28 cellular contexts compared by ENCODE assay signal in genomic region chr2:39922679-39923416, GRCh38.
DNase-seq lines count a peak whose midpoint lies in the region; ATAC-seq, FAIRE-seq and TF ChIP-seq lines count a peak whose summit lies in the region.
"Had no signal": no experiment of that assay in that cellular context is flagged by ENCODE, and none has a peak within 500 bp of the region (broad histone marks: within the 10 kb centered on the region; RNA-seq: fewer than 3 reads in every experiment).

No MANE protein-coding gene starts in this region.

- FAIRE-seq in K562 (lab: Jason Lieb, UNC) = no peak
- FAIRE-seq: GM18507 had no signal

- peak overlapping the region; percentile 91 for H2BK120ac ChIP-seq in IMR-90 (ENCODE audit: low read depth, low read length)

- H2BK5ac ChIP-seq in IMR-90 (ENCODE audit: low read depth, low read length, poor library complexity, severe bottlenecking) = peak overlapping the region; percentile 61

- POLR2A ChIA-PET in IMR-90 (lab: Charles Lee; ENCODE audit: unreplicated experiment) (no interaction called here), K562 (lab: Yijun Ruan, JAX) (no interaction called here)

- H3K9me1 ChIP-seq in IMR-90 (ENCODE audit: insufficient read depth, low read length) (no peaks in the 10 kb centered on the region), K562 (ENCODE audit: control insufficient read depth, insufficient read depth, low read length) (no peaks in the 10 kb centered on the region)

- H2AFZ ChIP-seq in IMR-90 (replicated peaks; ENCODE audit: low read length, poor library complexity) (peak overlapping the region; percentile 73), K562 (ENCODE audit: low read depth, low read length) (no peak overlapping the region)

- no peaks in the 10 kb centered on the region for H3K79me2 ChIP-seq in K562 (ENCODE audit: control insufficient read depth, insufficient read depth, low read length)

- H3K4ac ChIP-seq in IMR-90 (ENCODE audit: low read depth, low read length) = peak overlapping the region; percentile 80; the same call in 1 of the 2 replicates

- CTCF ChIA-PET in IMR-90 (lab: Yijun Ruan, JAX) (interaction anchor here (0.6 kb wide), 1 partner anchor 195 kb away, joined by 3 read pairs; no protein-coding TSS in a partner anchor), K562 (lab: Yijun Ruan, JAX; ENCODE audit: low intra/inter-chr PET ratio) (no interaction called here)

- BruUV-seq in IMR-90 (replicated peaks; lab: Mats Ljungman, UMichigan) = no TSS peak
- no TSS peak for BruUV-seq in K562 (replicated peaks; lab: Mats Ljungman, UMichigan)

- H3K56ac ChIP-seq in IMR-90 (ENCODE audit: extremely low read depth, insufficient read depth, low read length) = peak overlapping the region; percentile 3; the same call in 1 of the 2 replicates

- H3K4me2 ChIP-seq in IMR-90 (ENCODE audit: low read depth, low read length) (no peak overlapping the region), K562 (ENCODE audit: insufficient read depth, low read length) (no peak overlapping the region)
- H3K4me2 ChIP-seq: BLaER1 had no signal

- H3K4me3 Mint-ChIP-seq in T-helper 2 cell treated with Interferon-gamma antibody and Interleukin-4, amounts not matched to agents 5 μg/mL and 100 μg/mL, for 36 hours = peak overlapping the region; percentile 90
- no peak overlapping the region for H3K4me3 Mint-ChIP-seq in nephron
- H3K4me3 Mint-ChIP-seq: CD4-positive, CD25-positive, alpha-beta regulatory T cell; IgD-negative memory B cell had no signal

- H2BK15ac ChIP-seq in IMR-90 (ENCODE audit: low read depth, low read length) = peak overlapping the region; percentile 41; the same call in 1 of the 3 replicates

- H3K4me1 Mint-ChIP-seq in T-helper 2 cell treated with Interferon-gamma antibody and Interleukin-4, amounts not matched to agents 5 μg/mL and 100 μg/mL, for 36 hours (ENCODE audit: low read depth) = peaks cover 77% of the 10 kb centered on the region
- peaks cover 36% of the 10 kb centered on the region for H3K4me1 Mint-ChIP-seq in nephron

- H3K27ac Mint-ChIP-seq in T-helper 2 cell treated with Interferon-gamma antibody and Interleukin-4, amounts not matched to agents 5 μg/mL and 100 μg/mL, for 36 hours = peak overlapping the region; percentile 18
- H3K27ac Mint-ChIP-seq in nephron = peak overlapping the region; percentile 61 to 92 (median 91)
- H3K27ac Mint-ChIP-seq: IgD-negative memory B cell had no signal

- H3K4me3 ChIP-seq in IMR-90 (ENCODE audit: insufficient read depth, low read depth, low read length) (no peak overlapping the region), K562 (no peak overlapping the region)
- H3K4me3 ChIP-seq: BLaER1, Peyer's patch, SK-N-MC had no signal

- H4K20me1 ChIP-seq in IMR-90 (ENCODE audit: insufficient read depth, low read length) = no peaks in the 10 kb centered on the region
- H4K20me1 ChIP-seq in K562 (replicated peaks; ENCODE audit: control insufficient read depth, insufficient read depth, low read length) = no peaks in the 10 kb centered on the region
- H4K20me1 ChIP-seq: BLaER1 had no signal

- no peaks in the 10 kb centered on the region for H3K79me1 ChIP-seq in IMR-90 (ENCODE audit: low read depth in 1 of 2, low read length in 2 of 2)

- TF ChIP-seq RAD21 in IMR-90 (IDR thresholded peaks at IDR 0.05; ENCODE audit: low read length) = no peak
- no peak for TF ChIP-seq RAD21 in K562 (CRISPR knock-in tag; conservative IDR thresholded peaks at IDR 0.05 in 1 of 2, IDR thresholded peaks at IDR 0.05 in 1 of 2)

- H3K18ac ChIP-seq in IMR-90 (ENCODE audit: low read depth, low read length) = peak overlapping the region; percentile 44; the same call in 1 of the 2 replicates

- in situ Hi-C loops in IMR-90 (cut with MboI; ENCODE audit: low sequenced_read_pairs) (loop anchor here (25.0 kb wide), 1 partner anchor 1789 kb away; no protein-coding TSS in a partner anchor), K562 (cut with MboI) (no loop called here)

- H3K9me3 Mint-ChIP-seq in T-helper 2 cell treated with Interferon-gamma antibody and Interleukin-4, amounts not matched to agents 5 μg/mL and 100 μg/mL, for 36 hours = no peaks in the 10 kb centered on the region
- no peaks in the 10 kb centered on the region for H3K9me3 Mint-ChIP-seq in nephron
- H3K9me3 Mint-ChIP-seq: CD4-positive, CD25-positive, alpha-beta regulatory T cell; IgD-negative memory B cell had no signal

- dilution Hi-C loops in IMR-90 (cut with HindIII; ENCODE audit: low sequenced_read_pairs, unreplicated experiment) = no loop called here

- ATAC-seq in IMR-90 (ENCODE audit: low read depth) = no peak
- no peak for ATAC-seq in K562
- no peak for ATAC-seq in GM19467 (IDR thresholded peaks at IDR 0.05; ENCODE audit: unreplicated experiment)

- H3K27me3 Mint-ChIP-seq in T-helper 2 cell treated with Interferon-gamma antibody and Interleukin-4, amounts not matched to agents 5 μg/mL and 100 μg/mL, for 36 hours (ENCODE audit: low read depth) = no peaks in the 10 kb centered on the region
- H3K27me3 Mint-ChIP-seq in nephron (ENCODE audit: low read depth) = no peaks in the 10 kb centered on the region

- TF ChIP-seq EP300 in K562 (IDR thresholded peaks at IDR 0.05; ENCODE audit: low read length) = no peak

- no peak overlapping the region for H3K23ac ChIP-seq in IMR-90 (ENCODE audit: low read depth, low read length)

- H3K4me1 ChIP-seq in IMR-90 (ENCODE audit: control insufficient read depth, insufficient read depth, low read length) = peaks cover 18% of the 10 kb centered on the region
- no peaks in the 10 kb centered on the region for H3K4me1 ChIP-seq in K562 (replicated peaks in 1 of 2; ENCODE audit: control insufficient read depth in 2 of 2, insufficient read depth in 2 of 2, low read length in 2 of 2)
- H3K4me1 ChIP-seq: Peyer's patch had no signal

- H3K27me3 ChIP-seq in IMR-90 (ENCODE audit: control insufficient read depth, insufficient read depth, low read length) (no peaks in the 10 kb centered on the region), K562 (ENCODE audit: control insufficient read depth in 2 of 2, insufficient read depth in 2 of 2, low read length in 2 of 2) (no peaks in the 10 kb centered on the region)
- H3K27me3 ChIP-seq: BLaER1, Peyer's patch had no signal

- TF ChIP-seq POLR2A in IMR-90 (IDR thresholded peaks at IDR 0.05; ENCODE audit: low read depth, low read length) (no peak), K562 (conservative IDR thresholded peaks at IDR 0.05) (no peak)

- peak overlapping the region; percentile 50 for H4K91ac ChIP-seq in IMR-90 (ENCODE audit: insufficient read depth, low read depth, low read length)

- H2AK9ac ChIP-seq in IMR-90 (replicated peaks; ENCODE audit: low read depth, low read length, poor library complexity) = no peak overlapping the region

- no peaks in the 10 kb centered on the region for H3K9me3 ChIP-seq in IMR-90 (ENCODE audit: control insufficient read depth, insufficient read depth, low read length)
- H3K9me3 ChIP-seq in K562 (replicated peaks; ENCODE audit: control insufficient read depth, insufficient read depth, low read depth, low read length) = no peaks in the 10 kb centered on the region
- H3K9me3 ChIP-seq: BLaER1, Peyer's patch had no signal

- H3K9ac ChIP-seq in IMR-90 (ENCODE audit: low read depth, low read length) (0 out of 2 replicates have a peak overlapping the region, but pooled peaks have one; percentile 0), K562 (ENCODE audit: insufficient read depth in 1 of 2, low read depth in 2 of 2, low read length in 2 of 2) (no peak overlapping the region)
- H3K9ac ChIP-seq: BLaER1 had no signal

- TF ChIP-seq CTCF in IMR-90 (conservative IDR thresholded peaks at IDR 0.05; ENCODE audit: low read depth, low read length) (no peak), K562 (IDR thresholded peaks at IDR 0.05 in 2 of 3, conservative IDR thresholded peaks at IDR 0.05 in 1 of 3; ENCODE audit: insufficient read depth in 2 of 3, low read depth in 1 of 3, low read length in 3 of 3) (no peak), nephron (IDR thresholded peaks at IDR 0.05; ENCODE audit: unreplicated experiment in 3 of 3) (no peak)

- peak overlapping the region; percentile 95 for H2BK20ac ChIP-seq in IMR-90 (ENCODE audit: low read depth, low read length)

- H3K36me3 ChIP-seq in IMR-90 (ENCODE audit: control insufficient read depth, insufficient read depth, low read length) (no peaks in the 10 kb centered on the region), K562 (ENCODE audit: control insufficient read depth, insufficient read depth, low read length) (no peaks in the 10 kb centered on the region)
- H3K36me3 ChIP-seq: BLaER1, Peyer's patch had no signal

- no peak for DNase-seq in T-helper 2 cell treated with Interferon-gamma antibody and Interleukin-4, amounts not matched to agents 5 μg/mL and 100 μg/mL, for 36 hours (ENCODE audit: low spot score)
- no peak for DNase-seq in T-helper 2 cell
- DNase-seq in IMR-90 = peak; percentile 20
- DNase-seq in K562 (ENCODE audit: extremely low read depth in 1 of 4, low spot score in 3 of 4) = no peak
- DNase-seq in cortex of kidney (lab: John Stamatoyannopoulos, UW) = no peak
- DNase-seq in SHP77 (lab: John Stamatoyannopoulos, UW) = no peak
- DNase-seq: 8988T; CD4-positive, CD25-positive, alpha-beta regulatory T cell; DMS153; GOT3; HCEC 1CT; Karpas-422; NCI-H1092; NCI-H1417 treated with DMSO at 0.1 percent for 48 hours; NCI-H1694 treated with DMSO at 0.1 percent for 48 hours; NCI-H2081 treated with DMSO at 0.1 percent for 48 hours; NCI-H2171; NCI-H226; NCI-H510A; OCI-M1; Peyer's patch; SIG-M5 had no signal

- H3K36me3 Mint-ChIP-seq in T-helper 2 cell treated with Interferon-gamma antibody and Interleukin-4, amounts not matched to agents 5 μg/mL and 100 μg/mL, for 36 hours (ENCODE audit: low read depth) = peaks cover 46% of the 10 kb centered on the region
- no peaks in the 10 kb centered on the region for H3K36me3 Mint-ChIP-seq in nephron (ENCODE audit: low read depth)
- H3K36me3 Mint-ChIP-seq: CD4-positive, CD25-positive, alpha-beta regulatory T cell; IgD-negative memory B cell had no signal

- H4K8ac ChIP-seq in IMR-90 (ENCODE audit: low read depth in 2 of 2, low read length in 2 of 2) = peak overlapping the region; percentile 7 to 78; a peak in 3 of 4 replicates

- H3K27ac ChIP-seq in IMR-90 (ENCODE audit: insufficient read depth, low read length) (no peak overlapping the region), K562 (ENCODE audit: extremely low read depth, low read depth, low read length) (no peak overlapping the region)
- H3K27ac ChIP-seq: BLaER1, Peyer's patch, SK-N-MC had no signal

- intact Hi-C loops in IMR-90 (cut with micrococcal nuclease) (no loop called here), K562 (cut with micrococcal nuclease) (no loop called here)

- WGBS in IMR-90 (ENCODE audit: extremely low coverage in 2 of 2, insufficient read length in 1 of 2), 2 experiments = no CpG with 5 or more reads among the region's 5 CpGs
- 0% methylated on average over 5 of the region's 5 CpGs for whole genome bisulfite sequencing in K562 (ENCODE audit: insufficient coverage, low coverage, missing lambda C conversion rate)

- peak overlapping the region; percentile 43; the same call in 1 of the 2 replicates for H4K5ac ChIP-seq in IMR-90 (ENCODE audit: low read depth, low read length)

- no peak overlapping the region for H2AK5ac ChIP-seq in IMR-90 (ENCODE audit: low read depth, low read length)

- H3K14ac ChIP-seq in IMR-90 (replicated peaks; ENCODE audit: low read depth, low read length) = peak overlapping the region; percentile 83; the same call in 1 of the 2 replicates
